26 cellular contexts compared by ENCODE assay signal in the genomic region with DNA sequence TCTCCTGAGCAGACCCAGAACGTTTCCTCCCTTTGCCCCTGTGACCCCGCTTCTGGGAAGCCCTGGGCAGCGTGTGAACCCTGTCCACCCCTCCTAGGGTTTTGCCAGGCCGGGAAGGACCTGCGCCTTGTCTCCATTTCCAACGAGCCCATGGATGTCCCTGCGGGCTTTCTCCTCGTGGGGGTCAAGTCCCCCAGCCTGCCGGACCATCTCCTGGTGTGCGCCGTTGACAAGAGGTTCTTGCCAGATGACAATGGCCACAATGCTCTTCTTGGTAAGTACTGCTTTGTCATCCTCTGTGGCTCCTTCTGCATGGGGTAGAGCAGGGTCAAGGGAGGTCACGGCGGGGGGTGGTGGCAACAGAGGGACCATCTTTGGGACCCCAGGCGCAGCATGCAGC. TPM values are rescaled to one million over a fixed set of nuclear protein-coding genes. Genes with fewer than 3 reads are reported as not detected.
"Had no signal": no experiment of that assay in that cellular context is flagged by ENCODE, and none has a peak within 500 bp of the region (broad histone marks: within the 10 kb centered on the region; RNA-seq: fewer than 3 reads in every experiment).

No MANE protein-coding gene starts in this region.

- H3K4me1 ChIP-seq: Peyer's patch had no signal

- H3K4me3 ChIP-seq: Peyer's patch, SJSA1 had no signal

- H3K4me3 Mint-ChIP-seq: activated naive CD4-positive, alpha-beta T cell treated with anti-CD3 and anti-CD28 coated beads, Interleukin-2, amount 10 ng/mL, durations not matched to agents 7 days and 5 days; activated naive CD8-positive, alpha-beta T cell treated with anti-CD3 and anti-CD28 coated beads for 36 hours; activated T-cell treated with anti-CD3 and anti-CD28 coated beads, Interleukin-2, amount 50 U/mL, for 4 hours; T-helper 1 cell treated with Interleukin-12 subunit alpha and Interleukin-12 subunit beta and Interleukin-4 antibody, amounts not matched to agents 30 μg/mL and 1 μg/mL, for 36 hours; WTC11 had no signal

- H3K9me3 ChIP-seq: Peyer's patch, SJSA1 had no signal

- H3K36me3 ChIP-seq: brain microvascular endothelial cell, Peyer's patch, SJSA1 had no signal

- DNase-seq: activated CD4-positive, alpha-beta T cell treated with anti-CD3 and anti-CD28 coated beads for 48 hours; activated CD4-positive, alpha-beta T cell treated with anti-CD3 and anti-CD28 coated beads, Interleukin-2, amount 50 U/mL, for 4 hours; activated CD4-positive, CD25-positive, alpha-beta regulatory T cell treated with anti-CD3 and anti-CD28 coated beads, Interleukin-2, amount 50 U/mL, for 72 hours; activated gamma-delta T cell; activated naive CD4-positive, alpha-beta T cell treated with anti-CD3 and anti-CD28 coated beads, Interleukin-2, amount 10 ng/mL, durations not matched to agents 7 days and 5 days; activated naive CD8-positive, alpha-beta T cell treated with anti-CD3 and anti-CD28 coated beads for 36 hours; activated T-cell treated with anti-CD3 and anti-CD28 coated beads, Interleukin-2, amount 50 U/mL, for 4 hours; brain microvascular endothelial cell; Karpas-422; MM.1S; NCI-H1105; NCI-H1436; NCI-H1694 treated with DMSO at 0.1 percent for 48 hours; NCI-H2029 treated with DMSO at 0.1 percent for 48 hours; NCI-H345; NCI-H510A; NCI-H526 treated with DMSO at 0.1 percent for 48 hours; NCI-H82; NK-92 treated with Interleukin-12 subunit alpha and Interleukin-12 subunit beta, amount 100 ng/mL, for 24 hours; SHP77 had no signal

- H3K9me3 Mint-ChIP-seq: activated naive CD4-positive, alpha-beta T cell treated with anti-CD3 and anti-CD28 coated beads, Interleukin-2, amount 10 ng/mL, durations not matched to agents 7 days and 5 days; activated naive CD8-positive, alpha-beta T cell treated with anti-CD3 and anti-CD28 coated beads for 36 hours; activated T-cell treated with anti-CD3 and anti-CD28 coated beads, Interleukin-2, amount 50 U/mL, for 4 hours; T-helper 1 cell treated with Interleukin-12 subunit alpha and Interleukin-12 subunit beta and Interleukin-4 antibody, amounts not matched to agents 30 μg/mL and 1 μg/mL, for 36 hours; WTC11 had no signal

- H3K36me3 Mint-ChIP-seq: activated naive CD4-positive, alpha-beta T cell treated with anti-CD3 and anti-CD28 coated beads, Interleukin-2, amount 10 ng/mL, durations not matched to agents 7 days and 5 days; activated naive CD8-positive, alpha-beta T cell treated with anti-CD3 and anti-CD28 coated beads for 36 hours had no signal

- H3K27me3 ChIP-seq: Peyer's patch, SJSA1 had no signal

- H3K27me3 Mint-ChIP-seq: activated naive CD8-positive, alpha-beta T cell treated with anti-CD3 and anti-CD28 coated beads for 36 hours had no signal

- H3K27ac Mint-ChIP-seq: activated naive CD4-positive, alpha-beta T cell treated with anti-CD3 and anti-CD28 coated beads, Interleukin-2, amount 10 ng/mL, durations not matched to agents 7 days and 5 days; activated naive CD8-positive, alpha-beta T cell treated with anti-CD3 and anti-CD28 coated beads for 36 hours; T-helper 1 cell treated with Interleukin-12 subunit alpha and Interleukin-12 subunit beta and Interleukin-4 antibody, amounts not matched to agents 30 μg/mL and 1 μg/mL, for 36 hours had no signal

- ATAC-seq: activated T-cell treated with anti-CD3 and anti-CD28 coated beads, Interleukin-2, amount 50 U/mL, for 4 hours; SK-N-SH treated with all-trans-retinoic acid at 6 μM for 48 hours; WTC11 had no signal

- H3K4me1 Mint-ChIP-seq: activated naive CD4-positive, alpha-beta T cell treated with anti-CD3 and anti-CD28 coated beads, Interleukin-2, amount 10 ng/mL, durations not matched to agents 7 days and 5 days; activated naive CD8-positive, alpha-beta T cell treated with anti-CD3 and anti-CD28 coated beads for 36 hours had no signal

- H3K27ac ChIP-seq: brain microvascular endothelial cell, Peyer's patch, RWPE1, SJSA1 had no signal

RNA-seq across cellular contexts. Expression of a gene that starts 32.5 kb away (rescaled TPM):
- total RNA-seq: SJSA1 had no signal
